ENCODE assay signal across 24 cellular contexts in genomic region chr12:101637936-101638335, GRCh38. TPM values are rescaled to one million over a fixed set of nuclear protein-coding genes. Genes with fewer than 3 reads are reported as not detected.
DNase-seq lines count a peak whose midpoint lies in the region; ATAC-seq, FAIRE-seq and TF ChIP-seq lines count a peak whose summit lies in the region.
"Had no signal": no experiment of that assay in that cellular context is flagged by ENCODE, and none has a peak within 500 bp of the region (broad histone marks: within the 10 kb centered on the region; RNA-seq: fewer than 3 reads in every experiment).

No MANE protein-coding gene starts in this region.

- H3K9me3 ChIP-seq in gastrocnemius medialis, result no peaks in the 10 kb centered on the region
- no peaks in the 10 kb centered on the region for H3K9me3 ChIP-seq in stomach
- H3K9me3 ChIP-seq: BE2C had no signal

- DNase-seq in GM12892 (ENCODE audit: insufficient read length) (no peak), RPMI7951 (ENCODE audit: low read depth) (peak; percentile 3), epithelial cell of esophagus (ENCODE audit: low read depth) (peak; percentile 1), gastrocnemius medialis (no peak), ureter (ENCODE audit: low spot score) (no peak), epidermal melanocyte (ENCODE audit: insufficient read length, low spot score) (no peak), T-helper 1 cell (no peak), stomach (no peak)
- DNase-seq: BE2C; CD8-positive, alpha-beta T cell; COR-L47; DMS153; DMS79 treated with DMSO at 0.1 percent for 48 hours; GF-D8; GOT3; HCEC 1CT; HFFc6 had no signal

- H3K4me3 ChIP-seq in epithelial cell of esophagus (ENCODE audit: low read length), result no peak overlapping the region
- H3K4me3 ChIP-seq in gastrocnemius medialis, result no peak overlapping the region
- no peak overlapping the region for H3K4me3 ChIP-seq in stomach
- H3K4me3 ChIP-seq: K562 had no signal

- intact Hi-C loops in gastrocnemius medialis (cut with DNase I; ENCODE audit: low total_unique reads) (no loop called here), stomach (cut with DNase I; ENCODE audit: low total_unique reads) (no loop called here)

- no peak for TF ChIP-seq POLR2A in GM12892 (IDR thresholded peaks at IDR 0.05; ENCODE audit: low read depth, low read length)
- TF ChIP-seq POLR2A in gastrocnemius medialis (IDR thresholded peaks at IDR 0.05), result no peak
- no peak for TF ChIP-seq POLR2A in stomach (IDR thresholded peaks at IDR 0.05)

- ATAC-seq in gastrocnemius medialis, result no peak
- ATAC-seq: CD8-positive, alpha-beta T cell; K562 had no signal

- peaks cover 15 to 96% of the 10 kb centered on the region in 2 donors for H3K36me3 ChIP-seq in gastrocnemius medialis
- no peaks in the 10 kb centered on the region for H3K36me3 ChIP-seq in stomach
- H3K36me3 ChIP-seq: BE2C had no signal

- TF ChIP-seq CTCF in epithelial cell of esophagus (IDR thresholded peaks at IDR 0.05; ENCODE audit: insufficient read depth, low read depth, low read length, missing control alignments), result no peak
- TF ChIP-seq CTCF in gastrocnemius medialis (IDR thresholded peaks at IDR 0.05 in 4 of 5, conservative IDR thresholded peaks at IDR 0.05 in 1 of 5), result no peak
- TF ChIP-seq CTCF in stomach (IDR thresholded peaks at IDR 0.05), result no peak

- in situ Hi-C loops in gastrocnemius medialis (cut with MboI; ENCODE audit: low sequenced_read_pairs in 4 of 4), result no loop called here

- TF ChIP-seq EP300 in stomach (IDR thresholded peaks at IDR 0.05), result no peak

- FAIRE-seq in GM12892 (lab: Jason Lieb, UNC), result peak; percentile 33
- FAIRE-seq: A204.1, D721Med, GM18507, K562 had no signal

- peaks cover 0 to 5% of the 10 kb centered on the region in 2 donors for H3K4me1 ChIP-seq in gastrocnemius medialis
- H3K4me1 ChIP-seq in stomach, result peaks cover 0 to 11% (median 7%) of the 10 kb centered on the region in 4 donors
- H3K4me1 ChIP-seq: BE2C had no signal

- WGBS in stomach, 5 donors, result 77 to 80% (median 79%) methylated on average over 3 of the region's 3 CpGs

- H3K27ac ChIP-seq in gastrocnemius medialis (peak overlapping the region; percentile 42 to 67 (median 52)), stomach (no peak overlapping the region)
- H3K27ac ChIP-seq: C4-2B, HL-60 had no signal

- H3K27me3 ChIP-seq in gastrocnemius medialis (no peaks in the 10 kb centered on the region), stomach (peaks cover 0 to 9% (median 0%) of the 10 kb centered on the region in 3 donors)
- H3K27me3 ChIP-seq: BE2C had no signal

RNA-seq across cellular contexts. Expression of gene MYBPC1, which starts 43.2 kb away (rescaled TPM):
- polyA plus RNA-seq in GM12892 (2012; ENCODE audit: missing spikeins), result not detected
- not detected in 2 replicates for total RNA-seq in RPMI7951 (2014; rRNA removed; shearing (Covaris generic))
- 1,000 to 10,000 TPM; 2,958 to 5,874 (median 4,932) TPM for total RNA-seq in gastrocnemius medialis
- total RNA-seq in ureter, result 1.6 TPM
- 1 to 10 TPM in 2 of 5 donors, under 1 TPM in 1, not detected in 2; 0.45 to 8.8 (median 6.6) TPM for total RNA-seq in stomach
- polyA plus RNA-seq in stomach, result 1 to 10 TPM in 2 of 3 donors, under 1 TPM in 1; 0.31 to 2.1 (median 1.4) TPM
- total RNA-seq: CD8-positive, alpha-beta T cell; HFFc6; K562 had no signal
- polyA plus RNA-seq: AG04450, K562 had no signal

RNA-seq across cellular contexts. Expression of gene CHPT1, which starts 59.5 kb away (rescaled TPM):
- polyA plus RNA-seq in GM12892 (2012; ENCODE audit: missing spikeins), result 12.5 TPM
- 34.3 and 39.2 TPM in 2 replicates for total RNA-seq in RPMI7951 (2014; rRNA removed; shearing (Covaris generic))
- total RNA-seq in gastrocnemius medialis (10 to 100 TPM; 32.3 to 67.3 (median 36.1) TPM), ureter (49.9 TPM), stomach (100 to 1,000 TPM in 2 of 5 donors, 10 to 100 TPM in 3; 71.9 to 618 (median 94.5) TPM)
- polyA plus RNA-seq in stomach, result 10 to 100 TPM; 34.2 to 53.9 (median 47.2) TPM

Comparison
In these comparisons a context has a peak if more than half of its experiments do, and no peak if none do; other contexts are left out.
1. DNase-seq: peak in RPMI7951 (single experiment) and epithelial cell of esophagus (single experiment); none in GM12892 (single experiment), gastrocnemius medialis (0 of 2), ureter (single experiment), epidermal melanocyte (single experiment), T-helper 1 cell (0 of 5) and stomach (single experiment).
2. H3K27ac ChIP-seq: peak in gastrocnemius medialis (4 of 4); none in stomach (0 of 5).
3. RNA of gene MYBPC1, which starts 43.2 kb away (total RNA-seq): 2,958 to 5,874 TPM in gastrocnemius medialis; 1.6 TPM in ureter (single experiment), 0.45 to 8.8 TPM in stomach and not detected in RPMI7951; every median in the first group is over 100 times any median in the second.